Comparison of ENCODE assay signal across 29 cellular contexts in genomic region chr3:18447720-18448119, GRCh38. TPM values are rescaled to one million over a fixed set of nuclear protein-coding genes. Genes with fewer than 3 reads are reported as not detected.
DNase-seq lines count a peak whose midpoint lies in the region; ATAC-seq lines count a peak whose summit lies in the region.
"Had no signal": no experiment of that assay in that cellular context is flagged by ENCODE, and none has a peak within 500 bp of the region (broad histone marks: within the 10 kb centered on the region; RNA-seq: fewer than 3 reads in every experiment).

No MANE protein-coding gene starts in this region.

- H3K36me3 ChIP-seq in CD8-positive, alpha-beta memory T cell (ENCODE audit: insufficient read depth, low read length): no peaks in the 10 kb centered on the region
- H3K36me3 ChIP-seq: ascending aorta, cardiac muscle cell, heart left ventricle, lower lobe of right lung, pancreas, right atrium auricular region, upper lobe of right lung had no signal

- peaks cover 7% of the 10 kb centered on the region for H3K9me3 ChIP-seq in CD8-positive, alpha-beta memory T cell (ENCODE audit: low read length)
- H3K9me3 ChIP-seq: pancreas, upper lobe of right lung had no signal

- ATAC-seq in activated T-cell treated with anti-CD3 and anti-CD28 coated beads, Interleukin-2, amount 50 U/mL, for 72 hours (replicated peaks in 1 of 2): no peak
- ATAC-seq in natural killer cell treated with Interleukin-12 subunit alpha and Interleukin-12 subunit beta and Interleukin-15 and Interleukin-18, amount 100 ng/mL, for 72 hours: no peak
- ATAC-seq in GM21737 (IDR thresholded peaks at IDR 0.05; ENCODE audit: unreplicated experiment) (no peak), HG02763 (IDR thresholded peaks at IDR 0.05; ENCODE audit: unreplicated experiment) (no peak)
- ATAC-seq: foreskin keratinocyte, HCT116, heart left ventricle, lower lobe of right lung, pancreas, upper lobe of right lung had no signal

- intact Hi-C loops in activated T-helper 1 cell treated with anti-CD3 and anti-CD28 coated beads, Interleukin-12 subunit alpha, Interleukin-12 subunit beta, Interleukin-2, Interleukin-4 antibody, amounts not matched to agents 30 ng/mL and 10 ng/mL and 1 ng/mL, durations not matched to agents 14 hours and 24 hours and 36 hours (cut with micrococcal nuclease): loop anchor here (5.0 kb wide), 1 partner anchor 55 kb away; no protein-coding TSS in a partner anchor

- CTCF ChIA-PET in CD8-positive, alpha-beta memory T cell (lab: Charles Lee): no interaction called here

- H3K27ac ChIP-seq in CD8-positive, alpha-beta memory T cell (ENCODE audit: low read depth, low read length): no peak overlapping the region
- H3K27ac ChIP-seq: ascending aorta, cardiac muscle cell, coronary artery, foreskin keratinocyte, heart left ventricle, lower lobe of right lung, pancreas, right atrium auricular region, RWPE1, upper lobe of right lung had no signal

- H3K36me3 Mint-ChIP-seq in activated T-cell treated with anti-CD3 and anti-CD28 coated beads, Interleukin-2, amount 50 U/mL, for 72 hours (ENCODE audit: insufficient read depth in 2 of 2): peaks cover 45 to 71% of the 10 kb centered on the region in 2 donors
- H3K36me3 Mint-ChIP-seq in CD8-positive, alpha-beta memory T cell: peaks cover 2 to 37% (median 29%) of the 10 kb centered on the region in 3 donors
- H3K36me3 Mint-ChIP-seq in activated T-helper 1 cell treated with anti-CD3 and anti-CD28 coated beads, Interleukin-12 subunit alpha, Interleukin-12 subunit beta, Interleukin-2, Interleukin-4 antibody, amounts not matched to agents 30 ng/mL and 10 ng/mL and 1 ng/mL, durations not matched to agents 14 hours and 24 hours and 36 hours (ENCODE audit: low read depth): peaks cover 56% of the 10 kb centered on the region
- H3K36me3 Mint-ChIP-seq in natural killer cell treated with Interleukin-12 subunit alpha and Interleukin-12 subunit beta and Interleukin-15 and Interleukin-18, amount 100 ng/mL, for 72 hours: peaks cover 38% of the 10 kb centered on the region

- H3K27ac Mint-ChIP-seq in activated T-cell treated with anti-CD3 and anti-CD28 coated beads, Interleukin-2, amount 50 U/mL, for 72 hours: peak overlapping the region; percentile 95
- peak overlapping the region in 7 of 8 donors; percentile 2 to 94 (median 69) for H3K27ac Mint-ChIP-seq in CD8-positive, alpha-beta memory T cell
- peak overlapping the region; percentile 89 for H3K27ac Mint-ChIP-seq in activated T-helper 1 cell treated with anti-CD3 and anti-CD28 coated beads, Interleukin-12 subunit alpha, Interleukin-12 subunit beta, Interleukin-2, Interleukin-4 antibody, amounts not matched to agents 30 ng/mL and 10 ng/mL and 1 ng/mL, durations not matched to agents 14 hours and 24 hours and 36 hours
- peak overlapping the region; percentile 92 to 94 for H3K27ac Mint-ChIP-seq in natural killer cell treated with Interleukin-12 subunit alpha and Interleukin-12 subunit beta and Interleukin-15 and Interleukin-18, amount 100 ng/mL, for 72 hours

- no peaks in the 10 kb centered on the region for H3K9me3 Mint-ChIP-seq in activated T-cell treated with anti-CD3 and anti-CD28 coated beads, Interleukin-2, amount 50 U/mL, for 72 hours
- H3K9me3 Mint-ChIP-seq in CD8-positive, alpha-beta memory T cell: peaks cover 11 to 19% (median 18%) of the 10 kb centered on the region in 5 donors
- peaks cover 13% of the 10 kb centered on the region for H3K9me3 Mint-ChIP-seq in activated T-helper 1 cell treated with anti-CD3 and anti-CD28 coated beads, Interleukin-12 subunit alpha, Interleukin-12 subunit beta, Interleukin-2, Interleukin-4 antibody, amounts not matched to agents 30 ng/mL and 10 ng/mL and 1 ng/mL, durations not matched to agents 14 hours and 24 hours and 36 hours
- peaks cover 3% of the 10 kb centered on the region for H3K9me3 Mint-ChIP-seq in natural killer cell treated with Interleukin-12 subunit alpha and Interleukin-12 subunit beta and Interleukin-15 and Interleukin-18, amount 100 ng/mL, for 72 hours
- H3K9me3 Mint-ChIP-seq: neural crest cell had no signal

- H3K4me1 ChIP-seq in CD8-positive, alpha-beta memory T cell (ENCODE audit: insufficient read depth, low read length): peaks cover 23% of the 10 kb centered on the region
- H3K4me1 ChIP-seq: foreskin keratinocyte had no signal

- peaks cover 53% of the 10 kb centered on the region for H3K4me1 Mint-ChIP-seq in activated T-cell treated with anti-CD3 and anti-CD28 coated beads, Interleukin-2, amount 50 U/mL, for 72 hours (ENCODE audit: low read depth)
- peaks cover 34 to 54% (median 51%) of the 10 kb centered on the region in 3 donors for H3K4me1 Mint-ChIP-seq in CD8-positive, alpha-beta memory T cell
- H3K4me1 Mint-ChIP-seq in activated T-helper 1 cell treated with anti-CD3 and anti-CD28 coated beads, Interleukin-12 subunit alpha, Interleukin-12 subunit beta, Interleukin-2, Interleukin-4 antibody, amounts not matched to agents 30 ng/mL and 10 ng/mL and 1 ng/mL, durations not matched to agents 14 hours and 24 hours and 36 hours (ENCODE audit: low read depth): peaks cover 59% of the 10 kb centered on the region
- H3K4me1 Mint-ChIP-seq in natural killer cell treated with Interleukin-12 subunit alpha and Interleukin-12 subunit beta and Interleukin-15 and Interleukin-18, amount 100 ng/mL, for 72 hours (ENCODE audit: low read depth in 2 of 2): peaks cover 30 to 42% of the 10 kb centered on the region in 2 donors

- H3K4me3 Mint-ChIP-seq in activated T-cell treated with anti-CD3 and anti-CD28 coated beads, Interleukin-2, amount 50 U/mL, for 72 hours: peak overlapping the region; percentile 91 to 98
- peak overlapping the region in 4 of 7 donors; percentile 44 to 95 (median 92) for H3K4me3 Mint-ChIP-seq in CD8-positive, alpha-beta memory T cell
- peak overlapping the region; percentile 98 for H3K4me3 Mint-ChIP-seq in activated T-helper 1 cell treated with anti-CD3 and anti-CD28 coated beads, Interleukin-12 subunit alpha, Interleukin-12 subunit beta, Interleukin-2, Interleukin-4 antibody, amounts not matched to agents 30 ng/mL and 10 ng/mL and 1 ng/mL, durations not matched to agents 14 hours and 24 hours and 36 hours
- peak overlapping the region; percentile 99 for H3K4me3 Mint-ChIP-seq in natural killer cell treated with Interleukin-12 subunit alpha and Interleukin-12 subunit beta and Interleukin-15 and Interleukin-18, amount 100 ng/mL, for 72 hours

- no peaks in the 10 kb centered on the region for H3K27me3 ChIP-seq in CD8-positive, alpha-beta memory T cell (ENCODE audit: insufficient read depth, low read length, poor library complexity, severe bottlenecking)
- H3K27me3 ChIP-seq: ascending aorta, right atrium auricular region had no signal

- no peak overlapping the region for H3K4me3 ChIP-seq in CD8-positive, alpha-beta memory T cell (ENCODE audit: low read length)
- H3K4me3 ChIP-seq: ascending aorta, cardiac muscle cell, coronary artery, heart left ventricle, lower lobe of right lung, pancreas, right atrium auricular region, smooth muscle cell, upper lobe of right lung had no signal

- POLR2A ChIA-PET in CD8-positive, alpha-beta memory T cell (lab: Charles Lee): no interaction called here

- H3K27me3 Mint-ChIP-seq in activated T-cell treated with anti-CD3 and anti-CD28 coated beads, Interleukin-2, amount 50 U/mL, for 72 hours (ENCODE audit: low read depth): no peaks in the 10 kb centered on the region
- H3K27me3 Mint-ChIP-seq in CD8-positive, alpha-beta memory T cell: peaks cover 0 to 2% of the 10 kb centered on the region in 2 donors
- peaks cover 1% of the 10 kb centered on the region for H3K27me3 Mint-ChIP-seq in activated T-helper 1 cell treated with anti-CD3 and anti-CD28 coated beads, Interleukin-12 subunit alpha, Interleukin-12 subunit beta, Interleukin-2, Interleukin-4 antibody, amounts not matched to agents 30 ng/mL and 10 ng/mL and 1 ng/mL, durations not matched to agents 14 hours and 24 hours and 36 hours (ENCODE audit: insufficient read depth)
- H3K27me3 Mint-ChIP-seq in natural killer cell treated with Interleukin-12 subunit alpha and Interleukin-12 subunit beta and Interleukin-15 and Interleukin-18, amount 100 ng/mL, for 72 hours: no peaks in the 10 kb centered on the region

- no peak for DNase-seq in activated T-cell treated with anti-CD3 and anti-CD28 coated beads, Interleukin-2, amount 50 U/mL, for 72 hours
- DNase-seq in activated T-cell treated with anti-CD3 and anti-CD28 coated beads for 4 hours: no peak
- no peak for DNase-seq in CD8-positive, alpha-beta memory T cell
- DNase-seq in activated T-helper 1 cell treated with anti-CD3 and anti-CD28 coated beads, Interleukin-12 subunit alpha, Interleukin-12 subunit beta, Interleukin-2, Interleukin-4 antibody, amounts not matched to agents 30 ng/mL and 10 ng/mL and 1 ng/mL, durations not matched to agents 14 hours and 24 hours and 36 hours (ENCODE audit: low spot score): no peak
- no peak for DNase-seq in natural killer cell treated with Interleukin-12 subunit alpha and Interleukin-12 subunit beta and Interleukin-15 and Interleukin-18, amount 100 ng/mL, for 72 hours (ENCODE audit: low spot score)
- no peak for DNase-seq in KG1 (lab: John Stamatoyannopoulos, UW)
- DNase-seq: ACHN; activated CD4-positive, CD25-positive, alpha-beta regulatory T cell treated with anti-CD3 and anti-CD28 coated beads, Interleukin-2, amount 50 U/mL, for 72 hours; foreskin keratinocyte; heart left ventricle; KBM-7; lower lobe of right lung; NCI-H146; NCI-H2107; NCI-H446 treated with DMSO at 0.1 percent for 48 hours; pancreas; stimulated activated CD4-positive, alpha-beta T cell treated with anti-CD3 and anti-CD28 coated beads, Interleukin-2, amount 100 ng/mL, for 24 hours; substantia nigra; upper lobe of right lung had no signal

RNA-seq across cellular contexts. Expression of gene SATB1, which starts 22.6 kb away (rescaled TPM):
- 100 to 1,000 TPM; 716 to 962 TPM for total RNA-seq in activated T-cell treated with anti-CD3 and anti-CD28 coated beads, Interleukin-2, amount 50 U/mL, for 72 hours
- total RNA-seq in CD8-positive, alpha-beta memory T cell: 100 to 1,000 TPM; 158 to 163 TPM
- 89.6 TPM for polyA plus RNA-seq in CD8-positive, alpha-beta memory T cell
- total RNA-seq in activated T-helper 1 cell treated with anti-CD3 and anti-CD28 coated beads, Interleukin-12 subunit alpha, Interleukin-12 subunit beta, Interleukin-2, Interleukin-4 antibody, amounts not matched to agents 30 ng/mL and 10 ng/mL and 1 ng/mL, durations not matched to agents 14 hours and 24 hours and 36 hours: 679 and 686 TPM in 2 replicates
- 100 to 1,000 TPM; 401 to 512 TPM for total RNA-seq in natural killer cell treated with Interleukin-12 subunit alpha and Interleukin-12 subunit beta and Interleukin-15 and Interleukin-18, amount 100 ng/mL, for 72 hours
